In the genomic region with DNA sequence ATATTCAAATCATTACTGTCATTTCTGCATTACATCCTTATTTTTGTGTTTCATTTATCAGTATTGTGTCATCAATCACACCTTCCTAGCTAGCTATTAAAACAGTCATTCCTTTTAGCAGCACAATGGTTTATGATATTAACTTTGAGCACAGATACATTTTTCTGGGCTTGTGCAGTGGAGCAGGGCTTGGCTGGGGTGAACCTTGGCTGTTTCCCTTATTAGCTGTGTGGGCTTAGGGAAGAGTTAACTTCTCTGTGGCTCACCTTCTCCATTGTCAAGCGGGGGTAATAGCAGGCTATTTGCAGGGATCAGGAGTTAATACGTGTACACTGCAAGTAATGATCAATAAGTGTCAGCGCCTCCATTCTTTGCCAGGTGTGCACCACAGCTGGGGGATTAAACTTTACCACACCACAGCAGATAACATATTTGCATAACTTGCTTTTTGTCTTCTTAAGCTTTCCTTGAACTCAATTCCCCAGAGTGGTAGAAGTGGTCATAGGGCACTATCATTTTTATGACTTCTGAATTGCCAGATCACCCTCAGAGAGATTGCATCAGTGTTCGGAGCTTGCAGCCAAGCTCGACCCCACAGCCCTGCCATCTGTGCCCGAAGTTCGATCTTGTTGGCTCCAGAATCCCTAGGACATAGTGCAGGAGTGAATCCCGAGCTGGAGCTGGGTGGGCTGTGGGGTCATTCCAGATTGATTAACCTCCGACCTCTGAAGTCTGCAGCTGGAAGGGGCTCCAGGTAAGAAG, we compare ENCODE assay signal across 9 cellular contexts. TPM values are rescaled to one million over a fixed set of nuclear protein-coding genes. Genes with fewer than 3 reads are reported as not detected.
DNase-seq lines count a peak whose midpoint lies in the region; ATAC-seq lines count a peak whose summit lies in the region.
"Had no signal": no experiment of that assay in that cellular context is flagged by ENCODE, and none has a peak within 500 bp of the region (broad histone marks: within the 10 kb centered on the region; RNA-seq: fewer than 3 reads in every experiment).

No MANE protein-coding gene starts in this region.

- peak overlapping the region in 1 of 2 donors; percentile 70 for H3K27ac Mint-ChIP-seq in natural killer cell treated with Interleukin-12 subunit alpha and Interleukin-12 subunit beta and Interleukin-15 and Interleukin-18, amount 100 ng/mL, for 72 hours

- H3K27me3 Mint-ChIP-seq in natural killer cell treated with Interleukin-12 subunit alpha and Interleukin-12 subunit beta and Interleukin-15 and Interleukin-18, amount 100 ng/mL, for 72 hours = peaks cover 3 to 15% of the 10 kb centered on the region in 2 donors

- H3K4me3 ChIP-seq in adipocyte (ENCODE audit: low read length) = peak overlapping the region; percentile 93

- H3K4me1 Mint-ChIP-seq in natural killer cell treated with Interleukin-12 subunit alpha and Interleukin-12 subunit beta and Interleukin-15 and Interleukin-18, amount 100 ng/mL, for 72 hours (ENCODE audit: low read depth in 2 of 2) = peaks cover 11 to 25% of the 10 kb centered on the region in 2 donors

- no peaks in the 10 kb centered on the region for H3K27me3 ChIP-seq in adipocyte (replicated peaks; ENCODE audit: control insufficient read depth, insufficient read depth, low read length)
- H3K27me3 ChIP-seq: SJCRH30 had no signal

- ATAC-seq in GM18517 (IDR thresholded peaks at IDR 0.05; ENCODE audit: unreplicated experiment) (peak; percentile 39), HG03354 (IDR thresholded peaks at IDR 0.05; ENCODE audit: poor library complexity, severe bottlenecking, unreplicated experiment) (peak; percentile 43), HG03280 (IDR thresholded peaks at IDR 0.05; ENCODE audit: unreplicated experiment) (no peak)
- ATAC-seq in natural killer cell treated with Interleukin-12 subunit alpha and Interleukin-12 subunit beta and Interleukin-15 and Interleukin-18, amount 100 ng/mL, for 72 hours = no peak

- no peaks in the 10 kb centered on the region for H3K36me3 ChIP-seq in adipocyte (ENCODE audit: control insufficient read depth, insufficient read depth, low read length, severe bottlenecking)
- H3K36me3 ChIP-seq: SJCRH30 had no signal

- H3K9me3 ChIP-seq in adipocyte (ENCODE audit: control insufficient read depth, low read length) = no peaks in the 10 kb centered on the region
- H3K9me3 ChIP-seq: SJCRH30 had no signal

- H3K4me1 ChIP-seq in adipocyte (ENCODE audit: control insufficient read depth, insufficient read depth, low read length) = peaks cover 46% of the 10 kb centered on the region

- H3K36me3 Mint-ChIP-seq in natural killer cell treated with Interleukin-12 subunit alpha and Interleukin-12 subunit beta and Interleukin-15 and Interleukin-18, amount 100 ng/mL, for 72 hours = no peaks in the 10 kb centered on the region

- peak overlapping the region; percentile 89 for H3K9ac ChIP-seq in adipocyte (ENCODE audit: low read length)

- DNase-seq in adipocyte (ENCODE audit: low read depth) = no peak
- DNase-seq in natural killer cell treated with Interleukin-12 subunit alpha and Interleukin-12 subunit beta and Interleukin-15 and Interleukin-18, amount 100 ng/mL, for 72 hours (ENCODE audit: low spot score) = no peak
- DNase-seq in epidermal melanocyte (ENCODE audit: insufficient read length, low spot score) = no peak
- DNase-seq in stimulated activated CD4-positive, alpha-beta T cell treated with anti-CD3 and anti-CD28 coated beads, Interleukin-12 subunit alpha, Interleukin-12 subunit beta, amount 100 ng/mL, for 4 hours = no peak
- no peak for DNase-seq in NCI-H1694 treated with DMSO at 0.1 percent for 48 hours (lab: John Stamatoyannopoulos, UW)

- peak overlapping the region; percentile 80 for H3K4me3 Mint-ChIP-seq in natural killer cell treated with Interleukin-12 subunit alpha and Interleukin-12 subunit beta and Interleukin-15 and Interleukin-18, amount 100 ng/mL, for 72 hours

- no peaks in the 10 kb centered on the region for H3K9me3 Mint-ChIP-seq in natural killer cell treated with Interleukin-12 subunit alpha and Interleukin-12 subunit beta and Interleukin-15 and Interleukin-18, amount 100 ng/mL, for 72 hours

RNA-seq across cellular contexts. Expression of gene PYGB, which starts 1.5 kb away (rescaled TPM):
- 10 to 100 TPM; 35.9 to 40.4 TPM for total RNA-seq in natural killer cell treated with Interleukin-12 subunit alpha and Interleukin-12 subunit beta and Interleukin-15 and Interleukin-18, amount 100 ng/mL, for 72 hours

RNA-seq across cellular contexts. Expression of gene ENTPD6, which starts 50.9 kb away (rescaled TPM):
- total RNA-seq in natural killer cell treated with Interleukin-12 subunit alpha and Interleukin-12 subunit beta and Interleukin-15 and Interleukin-18, amount 100 ng/mL, for 72 hours = 10 to 100 TPM; 24.9 to 58.7 TPM

Comparison
In these comparisons a context has a peak if more than half of its experiments do, and no peak if none do; other contexts are left out.
1. ATAC-seq: peak in GM18517 (single experiment) and HG03354 (single experiment); none in natural killer cell treated with Interleukin-12 subunit alpha and Interleukin-12 subunit beta and Interleukin-15 and Interleukin-18, amount 100 ng/mL, for 72 hours (0 of 2) and HG03280 (single experiment).